In the genomic region with DNA sequence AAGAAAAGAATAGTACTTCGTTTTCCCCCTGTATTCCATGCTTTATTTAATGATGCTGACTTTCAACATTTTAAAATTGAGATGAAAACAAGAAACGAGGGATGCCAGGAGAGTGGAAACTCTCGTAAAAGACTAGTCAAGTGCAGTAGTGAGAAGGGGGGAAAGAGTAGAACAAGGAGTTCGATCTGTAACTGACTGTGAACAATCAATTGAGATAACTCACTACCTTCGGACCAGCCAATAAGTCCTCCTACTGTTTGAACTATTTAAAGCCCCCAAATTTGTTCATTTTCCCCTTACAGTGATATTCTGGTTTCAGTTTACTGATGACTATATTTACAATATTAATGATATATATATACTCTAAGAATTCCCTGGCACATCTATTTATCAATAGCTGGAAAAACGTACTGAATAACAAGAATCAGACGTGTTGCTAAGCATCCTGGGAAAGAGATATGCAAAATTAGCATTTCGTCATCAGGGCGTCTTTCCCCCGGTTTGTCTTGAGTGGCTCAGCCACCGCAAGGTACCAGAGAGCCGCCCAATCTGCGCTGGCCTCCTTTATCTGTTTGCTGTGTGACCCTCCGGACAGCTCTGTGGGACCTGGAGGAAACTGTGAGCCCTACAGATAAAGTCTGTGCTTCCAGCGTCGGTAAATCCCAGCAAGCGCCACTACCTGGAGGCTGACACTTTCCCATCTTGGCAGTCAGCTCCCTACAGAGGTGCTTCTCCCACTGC, we compare ENCODE assay signal across 8 cellular contexts. TPM values are rescaled to one million over a fixed set of nuclear protein-coding genes. Genes with fewer than 3 reads are reported as not detected.
DNase-seq lines count a peak whose midpoint lies in the region; ATAC-seq, FAIRE-seq and TF ChIP-seq lines count a peak whose summit lies in the region.

No MANE protein-coding gene starts in this region.

- H3K27me3 Mint-ChIP-seq in T-helper 2 cell treated with Interferon-gamma antibody and Interleukin-4, amounts not matched to agents 5 μg/mL and 100 μg/mL, for 36 hours (ENCODE audit: low read depth): peaks cover 11% of the 10 kb centered on the region
- peaks cover 2% of the 10 kb centered on the region for H3K27me3 Mint-ChIP-seq in astrocyte (ENCODE audit: low read depth, unreplicated experiment)

- H3K4me3 Mint-ChIP-seq in T-helper 2 cell treated with Interferon-gamma antibody and Interleukin-4, amounts not matched to agents 5 μg/mL and 100 μg/mL, for 36 hours: peak overlapping the region; percentile 98
- H3K4me3 Mint-ChIP-seq in astrocyte (ENCODE audit: unreplicated experiment): peak overlapping the region; percentile 94

- H2AFZ ChIP-seq in astrocyte (ENCODE audit: low read depth, low read length) (peak overlapping the region; percentile 92), hepatocyte (peak overlapping the region; percentile 86)

- peak overlapping the region; percentile 95 for H3K27ac Mint-ChIP-seq in T-helper 2 cell treated with Interferon-gamma antibody and Interleukin-4, amounts not matched to agents 5 μg/mL and 100 μg/mL, for 36 hours
- H3K27ac Mint-ChIP-seq in astrocyte (ENCODE audit: unreplicated experiment): peak overlapping the region; percentile 63

- TF ChIP-seq CTCF in astrocyte (IDR thresholded peaks at IDR 0.05; ENCODE audit: insufficient read depth, low read depth, low read length) (no peak), hepatocyte (IDR thresholded peaks at IDR 0.05; ENCODE audit: poor library complexity) (no peak)

- ATAC-seq in GM18502 (IDR thresholded peaks at IDR 0.05; ENCODE audit: poor library complexity, unreplicated experiment) (peak; percentile 91), HG02943 (IDR thresholded peaks at IDR 0.05; ENCODE audit: low read depth, unreplicated experiment) (peak; percentile 88)

- no peaks in the 10 kb centered on the region for H3K9me3 Mint-ChIP-seq in T-helper 2 cell treated with Interferon-gamma antibody and Interleukin-4, amounts not matched to agents 5 μg/mL and 100 μg/mL, for 36 hours
- no peaks in the 10 kb centered on the region for H3K9me3 Mint-ChIP-seq in astrocyte (ENCODE audit: unreplicated experiment)

- FAIRE-seq in astrocyte (lab: Jason Lieb, UNC): no peak

- H3K9me3 ChIP-seq in astrocyte (ENCODE audit: insufficient read depth, low read depth, low read length) (no peaks in the 10 kb centered on the region), hepatocyte (ENCODE audit: low read depth) (no peaks in the 10 kb centered on the region)

- peaks cover 38% of the 10 kb centered on the region for H3K4me1 Mint-ChIP-seq in T-helper 2 cell treated with Interferon-gamma antibody and Interleukin-4, amounts not matched to agents 5 μg/mL and 100 μg/mL, for 36 hours (ENCODE audit: low read depth)
- H3K4me1 Mint-ChIP-seq in astrocyte (ENCODE audit: low read depth, unreplicated experiment): peaks cover 13% of the 10 kb centered on the region

- peak overlapping the region; percentile 83 for H3K9ac ChIP-seq in astrocyte (ENCODE audit: low read length)

- H3K36me3 ChIP-seq in astrocyte (ENCODE audit: insufficient read depth, low read length) (no peaks in the 10 kb centered on the region), hepatocyte (replicated peaks; ENCODE audit: insufficient read depth, low read depth) (no peaks in the 10 kb centered on the region)

- H3K9me2 ChIP-seq in hepatocyte (replicated peaks; ENCODE audit: insufficient read depth): no peaks in the 10 kb centered on the region

- H3K79me2 ChIP-seq in astrocyte (ENCODE audit: insufficient read depth, low read length): no peaks in the 10 kb centered on the region
- no peaks in the 10 kb centered on the region for H3K79me2 ChIP-seq in hepatocyte

- WGBS in hepatocyte (ENCODE audit: low lambda C conversion rate, missing lambda C conversion rate): 4% methylated on average over 17 of the region's 17 CpGs

- H3K4me3 ChIP-seq in astrocyte (ENCODE audit: insufficient read depth, low read depth, low read length) (peak overlapping the region; percentile 79), hepatocyte (peak overlapping the region; percentile 58)

- peak overlapping the region; percentile 81 for H3K27ac ChIP-seq in astrocyte (ENCODE audit: low read depth, low read length)
- peak overlapping the region; percentile 68 for H3K27ac ChIP-seq in hepatocyte

- H4K20me1 ChIP-seq in astrocyte (ENCODE audit: insufficient read depth, low read length): no peaks in the 10 kb centered on the region
- no peaks in the 10 kb centered on the region for H4K20me1 ChIP-seq in hepatocyte (ENCODE audit: insufficient read depth, poor library complexity, severe bottlenecking)

- peak overlapping the region; percentile 92 for H3K4me2 ChIP-seq in astrocyte (ENCODE audit: low read length)
- peak overlapping the region; percentile 81 for H3K4me2 ChIP-seq in hepatocyte

- peak; percentile 77 to 90 for DNase-seq in NCI-H187 (lab: John Stamatoyannopoulos, UW)
- peak; percentile 80 for DNase-seq in T-helper 2 cell treated with Interferon-gamma antibody and Interleukin-4, amounts not matched to agents 5 μg/mL and 100 μg/mL, for 36 hours (ENCODE audit: low spot score)
- peak; percentile 76 for DNase-seq in astrocyte (ENCODE audit: low read depth)
- DNase-seq in hepatocyte (ENCODE audit: low spot score): peak; percentile 93
- peak; percentile 90 for DNase-seq in renal cortical epithelial cell (ENCODE audit: low read depth)
- DNase-seq in mesenteric fat pad (ENCODE audit: low spot score): no peak

- no peaks in the 10 kb centered on the region for H3K36me3 Mint-ChIP-seq in T-helper 2 cell treated with Interferon-gamma antibody and Interleukin-4, amounts not matched to agents 5 μg/mL and 100 μg/mL, for 36 hours (ENCODE audit: low read depth)
- no peaks in the 10 kb centered on the region for H3K36me3 Mint-ChIP-seq in astrocyte (ENCODE audit: low read depth, unreplicated experiment)

- H3K27me3 ChIP-seq in astrocyte (ENCODE audit: insufficient read depth, low read length): peaks cover 2% of the 10 kb centered on the region
- H3K27me3 ChIP-seq in hepatocyte: no peaks in the 10 kb centered on the region

- H3K4me1 ChIP-seq in astrocyte (ENCODE audit: insufficient read depth, low read length) (peaks cover 5% of the 10 kb centered on the region), hepatocyte (ENCODE audit: insufficient read depth) (peaks cover 9% of the 10 kb centered on the region)

RNA-seq across cellular contexts. Expression of gene PDIA4, which starts 41.1 kb away (rescaled TPM):
- total RNA-seq in astrocyte (266 and 284 TPM in 2 replicates), hepatocyte (371 and 375 TPM in 2 replicates), renal cortical epithelial cell (254 and 463 TPM in 2 replicates), mesenteric fat pad (101 TPM)
- polyA plus RNA-seq in hepatocyte: 377 and 413 TPM in 2 replicates
